In the genomic region with DNA sequence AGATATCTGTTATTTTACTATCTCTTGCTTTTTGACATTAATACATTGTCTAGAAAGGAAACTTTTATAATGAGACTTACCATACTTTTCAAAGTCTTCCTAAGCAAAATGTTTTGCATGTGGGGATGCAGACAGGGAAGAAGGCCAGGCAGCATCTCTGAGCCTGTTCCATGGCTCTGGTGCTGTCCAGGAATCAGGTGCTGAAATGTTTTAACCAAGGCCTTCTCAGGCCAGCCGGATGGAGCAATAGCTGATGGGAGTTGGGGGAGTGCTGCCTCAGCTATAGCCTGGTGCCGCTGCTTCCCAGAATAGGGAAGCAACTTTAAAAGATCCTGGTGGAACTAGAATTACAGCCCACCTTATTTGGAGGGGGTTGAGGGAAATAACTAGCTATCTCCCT, we compare ENCODE assay signal across 13 cellular contexts. TPM values are rescaled to one million over a fixed set of nuclear protein-coding genes. Genes with fewer than 3 reads are reported as not detected.
DNase-seq lines count a peak whose midpoint lies in the region; ATAC-seq, FAIRE-seq and TF ChIP-seq lines count a peak whose summit lies in the region.
"Had no signal": no experiment of that assay in that cellular context is flagged by ENCODE, and none has a peak within 500 bp of the region (broad histone marks: within the 10 kb centered on the region; RNA-seq: fewer than 3 reads in every experiment).

No MANE protein-coding gene starts in this region.

- no peak overlapping the region for H2BK12ac ChIP-seq in H1 (ENCODE audit: low read depth, low read length)

- H4K8ac ChIP-seq in H1 (ENCODE audit: extremely low read depth, insufficient read depth, low read length): no peak overlapping the region

- H3K18ac ChIP-seq in H1 (ENCODE audit: extremely low read depth, low read length): no peak overlapping the region

- no peak for TF ChIP-seq POLR2A in H1 (IDR thresholded peaks at IDR 0.05; ENCODE audit: control extremely low read depth in 1 of 2, low read depth in 2 of 2, low read length in 2 of 2)

- H2BK120ac ChIP-seq in H1 (replicated peaks; ENCODE audit: low read depth, low read length): no peak overlapping the region

- no peak overlapping the region for H3K14ac ChIP-seq in H1 (ENCODE audit: insufficient read length)

- H2BK5ac ChIP-seq in H1 (ENCODE audit: low read depth, low read length): no peak overlapping the region

- no peak overlapping the region for H3K23ac ChIP-seq in H1 (ENCODE audit: insufficient read length)

- no peak for TF ChIP-seq EP300 in H1 (IDR thresholded peaks at IDR 0.05; ENCODE audit: borderline replicate concordance in 1 of 2, low read depth in 2 of 2, low read length in 2 of 2)

- H4K20me1 ChIP-seq in H1 (replicated peaks in 1 of 2; ENCODE audit: control insufficient read depth in 1 of 2, insufficient read depth in 2 of 2, low read length in 2 of 2): peaks cover 0 to 2% of the 10 kb centered on the region in 2 experiments

- H3K23me2 ChIP-seq in H1 (ENCODE audit: low read depth, low read length): no peaks in the 10 kb centered on the region

- H2AFZ ChIP-seq in H1 (ENCODE audit: low read length): no peak overlapping the region

- no peak overlapping the region for H3K4ac ChIP-seq in H1 (replicated peaks; ENCODE audit: insufficient read length, low read depth, low read length)

- POLR2A ChIA-PET in H1 (lab: Charles Lee; ENCODE audit: partially characterized antibody): interaction anchor here (0.7 to 1.1 kb wide), 2 partner anchors 27 to 39 kb away, joined by 3 read pairs; a partner anchor contains a TSS

- no peak overlapping the region for H2BK15ac ChIP-seq in H1 (ENCODE audit: low read length)

- H4K5ac ChIP-seq in H1 (ENCODE audit: insufficient read length, low read depth, low read length): no peak overlapping the region

- no peak overlapping the region for H2BK20ac ChIP-seq in H1 (ENCODE audit: low read length)

- no peak for TF ChIP-seq CTCF in H1 (IDR thresholded peaks at IDR 0.05; ENCODE audit: control extremely low read depth in 1 of 3, insufficient read depth in 1 of 3, low read depth in 1 of 3, low read length in 3 of 3)

- WGBS in H1 (ENCODE audit: extremely low coverage in 1 of 2, insufficient coverage in 1 of 2, insufficient read length in 1 of 2, insufficient replicate concordance in 2 of 2, low coverage in 1 of 2, low lambda C conversion rate in 2 of 2, missing lambda C conversion rate in 1 of 2), 2 experiments: 59% methylated on average over 2 of the region's 2 CpGs; no CpG with 5 or more reads in 1 of the 2 experiments

- H3K9ac ChIP-seq in H1 (replicated peaks in 1 of 4; ENCODE audit: extremely low read depth in 1 of 4, low read depth in 3 of 4, low read length in 3 of 4): no peak overlapping the region

- no peak overlapping the region for H3K56ac ChIP-seq in H1 (replicated peaks; ENCODE audit: insufficient read length, low read depth, low read length)

- CTCF ChIA-PET in H1 (lab: Charles Lee; ENCODE audit: partially characterized antibody): interaction anchor here (0.9 to 2.8 kb wide), 6 partner anchors 8 to 200 kb away, joined by 3 to 9 read pairs (median 5); no protein-coding TSS in a partner anchor

- DNase-seq in ELF-1 (ENCODE audit: low read depth, low spot score): peak; percentile 48
- DNase-seq in NCI-H226: peak; percentile 26
- peak in 1 of 2 experiments; percentile 61 for DNase-seq in H1 (ENCODE audit: low read depth in 1 of 2, low spot score in 2 of 2)
- DNase-seq in myocyte (ENCODE audit: low read depth): peak; percentile 64
- DNase-seq in NCI-H2081 (lab: John Stamatoyannopoulos, UW): no peak
- DNase-seq: DMS153; effector CD4-positive, alpha-beta T cell; left ventricle myocardium inferior; NCI-H748 treated with DMSO at 0.1 percent for 48 hours had no signal

- no peak overlapping the region for H4K91ac ChIP-seq in H1 (replicated peaks; ENCODE audit: insufficient read length, low read length)

- no peak; a peak in 1 of 4 replicates for TF ChIP-seq RAD21 in H1 (IDR thresholded peaks at IDR 0.05 in 1 of 2, conservative IDR thresholded peaks at IDR 0.05 in 1 of 2; ENCODE audit: low read depth in 2 of 2, low read length in 2 of 2)

- no peak overlapping the region for H3K27ac ChIP-seq in H1 (ENCODE audit: low read depth, low read length)
- H3K27ac ChIP-seq: left ventricle myocardium inferior had no signal

- H3K27me3 ChIP-seq in H1 (replicated peaks in 1 of 4; ENCODE audit: control insufficient read depth in 3 of 4, extremely low read depth in 1 of 4, insufficient read depth in 3 of 4, low read length in 3 of 4): no peaks in the 10 kb centered on the region; a peak in 1 of 7 replicates

- ATAC-seq in HG02885 (IDR thresholded peaks at IDR 0.05; ENCODE audit: poor library complexity, unreplicated experiment): no peak
- no peak for ATAC-seq in HG02840 (IDR thresholded peaks at IDR 0.05; ENCODE audit: low FRiP score, unreplicated experiment)
- ATAC-seq in HG02642 (IDR thresholded peaks at IDR 0.05; ENCODE audit: poor library complexity, unreplicated experiment): no peak

- H3K4me3 ChIP-seq in H1 (ENCODE audit: extremely low read depth in 1 of 4, insufficient read depth in 2 of 4, low read depth in 3 of 4, low read length in 4 of 4): no peak overlapping the region
- H3K4me3 ChIP-seq: left ventricle myocardium inferior had no signal

- H3K79me1 ChIP-seq in H1 (ENCODE audit: low read depth, low read length): no peaks in the 10 kb centered on the region

- no peaks in the 10 kb centered on the region for H3K4me1 ChIP-seq in H1 (replicated peaks in 1 of 4; ENCODE audit: control insufficient read depth in 3 of 4, insufficient read depth in 4 of 4, low read length in 3 of 4)
- H3K4me1 ChIP-seq: left ventricle myocardium inferior had no signal

- no peaks in the 10 kb centered on the region for H3K9me3 ChIP-seq in H1 (ENCODE audit: insufficient read depth in 2 of 2, low read depth in 1 of 2, low read length in 1 of 2)
- H3K9me3 ChIP-seq: left ventricle myocardium inferior had no signal

- FAIRE-seq in H1 (lab: Jason Lieb, UNC): peak; percentile 68

- no peaks in the 10 kb centered on the region for H3K79me2 ChIP-seq in H1 (ENCODE audit: control insufficient read depth in 1 of 2, insufficient read depth in 2 of 2, low read length in 2 of 2)

- H3K36me3 ChIP-seq in H1 (ENCODE audit: control insufficient read depth in 2 of 4, insufficient read depth in 4 of 4, low read length in 3 of 4): no peaks in the 10 kb centered on the region
- H3K36me3 ChIP-seq: left ventricle myocardium inferior had no signal

- no peak overlapping the region for H3K4me2 ChIP-seq in H1 (ENCODE audit: insufficient read depth in 1 of 2, low read depth in 2 of 2, low read length in 2 of 2)

- H2AK5ac ChIP-seq in H1 (ENCODE audit: low read depth, low read length): no peak overlapping the region

TF ChIP-seq in H1, 55 proteins besides CTCF, POLR2A, EP300 and RAD21:
- TF ChIP-seq SP2 (IDR thresholded peaks at IDR 0.05; ENCODE audit: low read length): no peak
- peak; percentile 48 to 78; a peak in 2 of 4 replicates for TF ChIP-seq SIN3A (conservative IDR thresholded peaks at IDR 0.05 in 1 of 2, IDR thresholded peaks at IDR 0.05 in 1 of 2; ENCODE audit: low read depth in 1 of 2, low read length in 2 of 2)
- TF ChIP-seq MAFK (IDR thresholded peaks at IDR 0.05; ENCODE audit: low read depth, low read length): no peak
- TF ChIP-seq, protein P1, sequence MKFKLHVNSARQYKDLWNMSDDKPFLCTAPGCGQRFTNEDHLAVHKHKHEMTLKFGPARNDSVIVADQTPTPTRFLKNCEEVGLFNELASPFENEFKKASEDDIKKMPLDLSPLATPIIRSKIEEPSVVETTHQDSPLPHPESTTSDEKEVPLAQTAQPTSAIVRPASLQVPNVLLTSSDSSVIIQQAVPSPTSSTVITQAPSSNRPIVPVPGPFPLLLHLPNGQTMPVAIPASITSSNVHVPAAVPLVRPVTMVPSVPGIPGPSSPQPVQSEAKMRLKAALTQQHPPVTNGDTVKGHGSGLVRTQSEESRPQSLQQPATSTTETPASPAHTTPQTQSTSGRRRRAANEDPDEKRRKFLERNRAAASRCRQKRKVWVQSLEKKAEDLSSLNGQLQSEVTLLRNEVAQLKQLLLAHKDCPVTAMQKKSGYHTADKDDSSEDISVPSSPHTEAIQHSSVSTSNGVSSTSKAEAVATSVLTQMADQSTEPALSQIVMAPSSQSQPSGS (IDR thresholded peaks at IDR 0.05; ENCODE audit: low read length): 0 out of 2 replicates have a peak, but pooled peaks have one; percentile 47
- 0 out of 2 replicates have a peak, but pooled peaks have one; percentile 38 for TF ChIP-seq CEBPB (IDR thresholded peaks at IDR 0.05; ENCODE audit: low read depth, low read length)
- TF ChIP-seq NANOG (IDR thresholded peaks at IDR 0.05; ENCODE audit: insufficient read depth, low read depth, low read length, poor library complexity, severe bottlenecking): no peak
- TF ChIP-seq POU5F1 (IDR thresholded peaks at IDR 0.05; ENCODE audit: low read depth, low read length): no peak
TF ChIP-seq in H1: peak in this region for 3.

RNA-seq across cellular contexts. Expression of a gene that starts 38.5 kb away (rescaled TPM):
- 0.91 and 1.1 TPM in 2 replicates for total RNA-seq in H1 (2021; fragmentation: NEBNext Ultra II Directional; extraction: Animal tissue kit (Norgen Biotek cat#: 25700))
- polyA plus RNA-seq in H1 (2011; rRNA removed): 1.2 and 2.7 TPM in 2 replicates
- polyA plus RNA-seq in H1 (2011; cell fraction: cytosol; rRNA removed): 2.3 TPM
- polyA plus RNA-seq in H1 (2011; cell fraction: nucleus; rRNA removed): 4.9 TPM
- 0.72 to 1.1 TPM (median 0.93 TPM) in 4 replicates for polyA plus RNA-seq in H1 (2012, experiment 1 of 2)
- polyA plus RNA-seq in H1 (2012, experiment 2 of 2): 0.34 TPM
- 0.71 TPM for polyA plus RNA-seq in H1 (2013, experiment 1 of 2)
- polyA plus RNA-seq in H1 (2013, experiment 2 of 2): 1.2 TPM
- polyA minus RNA-seq in H1 (2011; rRNA and poly(A)+ RNA removed): 0.93 and 2.2 TPM in 2 replicates
- not detected for polyA minus RNA-seq in H1 (2011; cell fraction: cytosol; rRNA and poly(A)+ RNA removed)
- 1.8 TPM for polyA minus RNA-seq in H1 (2011; cell fraction: nucleus; rRNA and poly(A)+ RNA removed)
- not detected in 2 replicates for total RNA-seq in myocyte
- polyA plus RNA-seq in myocyte (2012): 0.24 TPM
- total RNA-seq: activated T-helper 2 cell treated with anti-CD3 and anti-CD28 coated beads, Interferon-gamma antibody, Interleukin-2, Interleukin-4, amounts not matched to agents 10 μg/mL and 5 μg/mL and 100 μg/mL, durations not matched to agents 14 hours and 24 hours and 36 hours had no signal

Comparison
In these comparisons a context has a peak if more than half of its experiments do, and no peak if none do; other contexts are left out.
1. DNase-seq: peak in ELF-1 (single experiment), NCI-H226 (single experiment) and myocyte (single experiment); none in NCI-H2081 (0 of 2).